In the genomic region with DNA sequence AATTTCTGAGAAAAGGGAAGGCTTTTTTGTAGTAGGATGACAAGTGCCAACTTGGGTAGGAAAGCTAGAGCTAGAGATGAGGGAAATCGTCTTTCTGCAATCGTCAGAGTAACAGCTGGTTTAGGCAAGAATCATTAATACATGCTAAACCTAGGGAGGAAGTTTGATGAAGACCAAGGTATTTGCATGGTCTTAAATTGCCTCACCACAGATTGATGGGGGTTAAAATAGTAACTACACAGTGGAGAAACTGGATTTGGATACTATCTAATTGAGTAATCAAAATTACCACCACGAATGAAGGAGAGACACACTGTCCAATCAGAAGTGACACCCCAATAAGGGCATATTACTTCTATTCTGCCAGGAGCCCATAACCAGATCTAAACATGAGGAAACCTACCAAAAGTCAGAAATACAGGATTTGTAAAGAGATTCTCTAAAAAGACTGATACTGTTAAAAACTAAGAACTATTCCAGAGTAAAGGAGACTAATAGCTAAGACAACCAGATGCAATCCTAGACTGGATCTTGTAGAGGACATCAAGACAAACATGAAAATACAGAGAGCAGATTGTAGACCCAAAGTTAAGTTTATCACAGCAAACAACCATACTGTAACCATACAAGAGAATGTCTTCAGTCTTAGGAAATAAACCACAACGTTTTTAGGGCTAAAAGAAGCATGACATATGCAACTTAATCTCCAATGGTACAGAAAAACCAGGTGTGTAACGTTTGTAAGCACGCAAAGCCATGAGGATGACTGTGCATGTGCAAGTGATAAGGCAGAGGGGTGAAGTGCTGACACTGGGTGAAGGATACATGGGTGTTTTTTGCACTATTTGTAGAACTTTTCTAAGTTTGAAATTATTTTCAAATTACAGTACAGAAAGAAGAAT, we compare ENCODE assay signal across 2 cellular contexts.
TF ChIP-seq lines count a peak whose summit lies in the region.

No MANE protein-coding gene starts in this region.

TF ChIP-seq in HepG2, 621 proteins besides CTCF, POLR2A, EP300 and RAD21 (continued from another document):
- TF ChIP-seq SSRP1 (CRISPR knock-in tag; IDR thresholded peaks at IDR 0.05) (peak; percentile 89), ZNF678 (CRISPR knock-in tag; IDR thresholded peaks at IDR 0.05) (no peak), IRX3 (CRISPR knock-in tag; IDR thresholded peaks at IDR 0.05; ENCODE audit: borderline replicate concordance, low read depth) (0 out of 2 replicates have a peak, but pooled peaks have one; percentile 46), RBFOX2 (IDR thresholded peaks at IDR 0.05; ENCODE audit: low read depth, low read length) (peak; percentile 66), POLR2AphosphoS5 (IDR thresholded peaks at IDR 0.05; ENCODE audit: low read depth, low read length) (peak; percentile 55; the same call in 1 of the 2 replicates), RBM22 (optimal IDR thresholded peaks at IDR 0.05; ENCODE audit: low read length) (peak; percentile 94)

TF ChIP-seq in GM23338, 12 proteins besides CTCF, POLR2A, EP300 and RAD21 (continued from another document):
- TF ChIP-seq, protein P1, sequence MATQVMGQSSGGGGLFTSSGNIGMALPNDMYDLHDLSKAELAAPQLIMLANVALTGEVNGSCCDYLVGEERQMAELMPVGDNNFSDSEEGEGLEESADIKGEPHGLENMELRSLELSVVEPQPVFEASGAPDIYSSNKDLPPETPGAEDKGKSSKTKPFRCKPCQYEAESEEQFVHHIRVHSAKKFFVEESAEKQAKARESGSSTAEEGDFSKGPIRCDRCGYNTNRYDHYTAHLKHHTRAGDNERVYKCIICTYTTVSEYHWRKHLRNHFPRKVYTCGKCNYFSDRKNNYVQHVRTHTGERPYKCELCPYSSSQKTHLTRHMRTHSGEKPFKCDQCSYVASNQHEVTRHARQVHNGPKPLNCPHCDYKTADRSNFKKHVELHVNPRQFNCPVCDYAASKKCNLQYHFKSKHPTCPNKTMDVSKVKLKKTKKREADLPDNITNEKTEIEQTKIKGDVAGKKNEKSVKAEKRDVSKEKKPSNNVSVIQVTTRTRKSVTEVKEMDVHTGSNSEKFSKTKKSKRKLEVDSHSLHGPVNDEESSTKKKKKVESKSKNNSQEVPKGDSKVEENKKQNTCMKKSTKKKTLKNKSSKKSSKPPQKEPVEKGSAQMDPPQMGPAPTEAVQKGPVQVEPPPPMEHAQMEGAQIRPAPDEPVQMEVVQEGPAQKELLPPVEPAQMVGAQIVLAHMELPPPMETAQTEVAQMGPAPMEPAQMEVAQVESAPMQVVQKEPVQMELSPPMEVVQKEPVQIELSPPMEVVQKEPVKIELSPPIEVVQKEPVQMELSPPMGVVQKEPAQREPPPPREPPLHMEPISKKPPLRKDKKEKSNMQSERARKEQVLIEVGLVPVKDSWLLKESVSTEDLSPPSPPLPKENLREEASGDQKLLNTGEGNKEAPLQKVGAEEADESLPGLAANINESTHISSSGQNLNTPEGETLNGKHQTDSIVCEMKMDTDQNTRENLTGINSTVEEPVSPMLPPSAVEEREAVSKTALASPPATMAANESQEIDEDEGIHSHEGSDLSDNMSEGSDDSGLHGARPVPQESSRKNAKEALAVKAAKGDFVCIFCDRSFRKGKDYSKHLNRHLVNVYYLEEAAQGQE (IDR thresholded peaks at IDR 0.05; ENCODE audit: unreplicated experiment), result no peak
- TF ChIP-seq POLR2AphosphoS5 (IDR thresholded peaks at IDR 0.05; ENCODE audit: low read depth) (no peak), ZNF331 (CRISPR knock-in tag; IDR thresholded peaks at IDR 0.05; ENCODE audit: low read depth) (no peak), EZH2phosphoT487 (IDR thresholded peaks at IDR 0.05; ENCODE audit: unreplicated experiment) (no peak), STAT1 (IDR thresholded peaks at IDR 0.05; ENCODE audit: unreplicated experiment) (no peak), EZH2 (IDR thresholded peaks at IDR 0.05; ENCODE audit: low read depth, unreplicated experiment) (no peak), NANOG (IDR thresholded peaks at IDR 0.05; ENCODE audit: borderline replicate concordance) (no peak)
- TF ChIP-seq, protein P2, sequence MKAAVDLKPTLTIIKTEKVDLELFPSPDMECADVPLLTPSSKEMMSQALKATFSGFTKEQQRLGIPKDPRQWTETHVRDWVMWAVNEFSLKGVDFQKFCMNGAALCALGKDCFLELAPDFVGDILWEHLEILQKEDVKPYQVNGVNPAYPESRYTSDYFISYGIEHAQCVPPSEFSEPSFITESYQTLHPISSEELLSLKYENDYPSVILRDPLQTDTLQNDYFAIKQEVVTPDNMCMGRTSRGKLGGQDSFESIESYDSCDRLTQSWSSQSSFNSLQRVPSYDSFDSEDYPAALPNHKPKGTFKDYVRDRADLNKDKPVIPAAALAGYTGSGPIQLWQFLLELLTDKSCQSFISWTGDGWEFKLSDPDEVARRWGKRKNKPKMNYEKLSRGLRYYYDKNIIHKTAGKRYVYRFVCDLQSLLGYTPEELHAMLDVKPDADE (IDR thresholded peaks at IDR 0.05), result no peak
TF ChIP-seq in GM23338: peak in this region for 0.
